ENCODE assay signal across 31 cellular contexts in the genomic region with DNA sequence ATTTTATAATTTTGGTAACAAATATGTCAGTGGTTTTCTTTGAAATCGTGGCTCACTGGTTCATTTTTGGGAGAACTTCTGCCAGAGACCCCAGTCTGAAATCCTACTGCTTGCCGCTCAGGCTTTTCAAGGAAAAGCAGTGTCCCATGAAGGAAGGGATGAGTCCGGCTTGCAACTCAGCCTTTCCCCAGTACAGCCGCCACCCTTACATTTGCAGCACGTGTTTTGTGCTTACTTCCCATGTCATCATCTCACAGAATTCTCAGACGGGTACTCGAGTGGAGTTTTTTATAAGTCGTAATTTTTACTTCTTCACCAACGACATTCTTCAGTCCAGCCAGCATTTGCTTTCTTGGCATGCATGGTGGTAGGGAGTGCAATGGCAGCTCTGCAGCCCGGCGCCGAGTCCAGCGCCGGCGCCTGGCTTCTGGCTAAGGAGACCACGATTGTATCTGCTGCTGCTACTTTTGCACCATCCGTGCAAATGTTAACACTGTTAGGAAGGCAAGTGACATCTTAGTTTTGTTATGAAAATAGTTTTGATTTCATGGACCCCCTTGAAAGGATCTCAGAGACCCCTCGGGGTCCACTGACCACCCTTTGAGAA.
"Had no signal": no experiment of that assay in that cellular context is flagged by ENCODE, and none has a peak within 500 bp of the region (broad histone marks: within the 10 kb centered on the region; RNA-seq: fewer than 3 reads in every experiment).

No MANE protein-coding gene starts in this region.

- ATAC-seq: activated CD8-positive, alpha-beta T cell treated with anti-CD3 and anti-CD28 coated beads for 36 hours; activated T-cell treated with anti-CD3 and anti-CD28 coated beads, Interleukin-2, amount 50 U/mL, for 72 hours; activated T-helper 17 cell treated with anti-CD3 and anti-CD28 coated beads, Interleukin-2, amount 50 U/mL, for 72 hours; Right ventricle myocardium inferior; SK-N-SH treated with all-trans-retinoic acid at 6 μM for 48 hours; T-cell had no signal

- H3K36me3 Mint-ChIP-seq: activated naive CD8-positive, alpha-beta T cell treated with anti-CD3 and anti-CD28 coated beads for 36 hours; T-cell had no signal

- H3K9me3 ChIP-seq: ascending aorta had no signal

- DNase-seq: activated CD4-positive, alpha-beta T cell treated with anti-CD3 and anti-CD28 coated beads, Interleukin-2, amount 10 ng/mL, durations not matched to agents 24 days and 14 days; activated CD4-positive, alpha-beta T cell treated with anti-CD3 and anti-CD28 coated beads, Interleukin-2, amount 50 U/mL, for 4 hours; activated CD8-positive, alpha-beta T cell treated with anti-CD3 and anti-CD28 coated beads for 36 hours; activated effector memory CD4-positive, alpha-beta T cell treated with anti-CD3 and anti-CD28 coated beads, Interleukin-2, amount 50 U/mL, for 16 hours; activated naive CD4-positive, alpha-beta T cell; activated naive CD4-positive, alpha-beta T cell treated with anti-CD3 and anti-CD28 coated beads, Interleukin-2, amount 50 U/mL, for 16 hours; activated naive CD8-positive, alpha-beta T cell treated with anti-CD3 and anti-CD28 coated beads for 36 hours; activated T-cell treated with anti-CD3 and anti-CD28 coated beads, Interleukin-2, amount 50 U/mL, for 1 hour; activated T-cell treated with anti-CD3 and anti-CD28 coated beads, Interleukin-2, amount 50 U/mL, for 72 hours; amniotic stem cell; MM.1S; MV-4-11; NCI-H1092; NCI-H1436 treated with DMSO at 0.1 percent for 48 hours; NCI-H1694 treated with DMSO at 0.1 percent for 48 hours; NCI-H2029; NCI-H345; NCI-H524 treated with DMSO at 0.1 percent for 48 hours; NCI-H748 treated with DMSO at 0.1 percent for 48 hours; NK-92 treated with Interleukin-12 subunit alpha and Interleukin-12 subunit beta, amount 100 ng/mL, for 24 hours; PC-9; SIG-M5; T-cell; T1000 had no signal

- H3K4me3 Mint-ChIP-seq: activated CD4-positive, alpha-beta T cell treated with anti-CD3 and anti-CD28 coated beads, Interleukin-2, amount 10 ng/mL, durations not matched to agents 24 days and 14 days; activated CD8-positive, alpha-beta T cell treated with anti-CD3 and anti-CD28 coated beads for 36 hours; activated naive CD8-positive, alpha-beta T cell treated with anti-CD3 and anti-CD28 coated beads for 36 hours; activated T-cell treated with anti-CD3 and anti-CD28 coated beads, Interleukin-2, amount 50 U/mL, for 72 hours; activated T-helper 17 cell treated with anti-CD3 and anti-CD28 coated beads, Interleukin-2, amount 50 U/mL, for 72 hours; T-cell had no signal

- H3K27me3 Mint-ChIP-seq: activated T-helper 17 cell treated with anti-CD3 and anti-CD28 coated beads, Interleukin-2, amount 50 U/mL, for 72 hours; T-cell had no signal

- H3K4me1 Mint-ChIP-seq: activated T-helper 17 cell treated with anti-CD3 and anti-CD28 coated beads, Interleukin-2, amount 50 U/mL, for 72 hours had no signal

- H3K27ac Mint-ChIP-seq: activated CD4-positive, alpha-beta T cell treated with anti-CD3 and anti-CD28 coated beads, Interleukin-2, amount 10 ng/mL, durations not matched to agents 24 days and 14 days; activated CD8-positive, alpha-beta T cell treated with anti-CD3 and anti-CD28 coated beads for 36 hours; activated naive CD8-positive, alpha-beta T cell treated with anti-CD3 and anti-CD28 coated beads for 36 hours; activated T-cell treated with anti-CD3 and anti-CD28 coated beads, Interleukin-2, amount 50 U/mL, for 72 hours; activated T-helper 17 cell treated with anti-CD3 and anti-CD28 coated beads, Interleukin-2, amount 50 U/mL, for 72 hours; T-cell had no signal

- H3K4me2 ChIP-seq: KMS-11, PC-9 had no signal

- H3K4me3 ChIP-seq: ascending aorta, cardiac muscle cell, PC-9 had no signal

- H3K36me3 ChIP-seq: ascending aorta, cardiac muscle cell had no signal

- H2AFZ ChIP-seq: PC-9 had no signal

- H3K9me3 Mint-ChIP-seq: activated CD4-positive, alpha-beta T cell treated with anti-CD3 and anti-CD28 coated beads, Interleukin-2, amount 10 ng/mL, durations not matched to agents 24 days and 14 days; activated naive CD8-positive, alpha-beta T cell treated with anti-CD3 and anti-CD28 coated beads for 36 hours; activated T-cell treated with anti-CD3 and anti-CD28 coated beads, Interleukin-2, amount 50 U/mL, for 72 hours; activated T-helper 17 cell treated with anti-CD3 and anti-CD28 coated beads, Interleukin-2, amount 50 U/mL, for 72 hours; T-cell had no signal

- H3K27me3 ChIP-seq: ascending aorta, cardiac muscle cell had no signal

- H3K27ac ChIP-seq: ascending aorta, cardiac muscle cell, KMS-11, PC-9, RWPE1 had no signal
